In the genomic region with DNA sequence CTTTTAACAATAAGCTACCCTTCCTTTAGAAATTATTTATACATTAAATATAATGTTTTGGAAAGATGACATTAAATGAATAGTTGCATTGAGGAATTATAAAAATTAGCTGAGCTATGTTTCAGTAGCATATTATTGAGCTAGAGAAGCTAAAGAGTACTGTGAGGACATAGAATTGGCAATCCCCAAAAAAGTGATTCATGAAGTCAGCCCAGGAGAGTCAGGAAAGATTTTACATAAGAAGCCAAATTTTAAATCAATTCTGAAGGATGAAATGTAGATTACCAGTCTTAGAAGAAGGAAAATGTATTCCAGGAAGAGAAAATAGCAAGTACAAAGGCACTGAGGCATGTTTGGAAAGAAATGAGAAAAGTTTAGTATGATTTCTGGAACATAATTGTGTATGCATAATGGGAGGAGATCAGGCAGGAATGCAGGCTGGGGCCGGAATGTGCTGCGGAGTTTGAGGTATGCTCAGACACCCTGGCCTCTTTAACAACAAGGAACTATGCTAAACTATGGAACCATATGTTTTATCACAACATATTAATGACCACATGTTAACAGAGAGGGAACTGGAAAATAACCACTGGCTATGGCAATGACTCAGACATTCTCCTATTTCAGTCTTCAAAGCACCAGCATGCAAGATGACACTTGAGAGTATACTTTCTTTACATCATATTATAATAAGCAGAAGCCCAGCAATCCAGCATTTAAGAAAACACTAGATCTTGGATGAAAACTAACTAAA, we compare ENCODE assay signal across 11 cellular contexts.
DNase-seq lines count a peak whose midpoint lies in the region; ATAC-seq, FAIRE-seq and TF ChIP-seq lines count a peak whose summit lies in the region.
"Had no signal": no experiment of that assay in that cellular context is flagged by ENCODE, and none has a peak within 500 bp of the region (broad histone marks: within the 10 kb centered on the region; RNA-seq: fewer than 3 reads in every experiment).

No MANE protein-coding gene starts in this region.

- H3K4me1 ChIP-seq in H1 (replicated peaks in 1 of 4; ENCODE audit: control insufficient read depth in 3 of 4, insufficient read depth in 4 of 4, low read length in 3 of 4), result no peaks in the 10 kb centered on the region; a peak in 1 of 7 replicates
- peaks cover 30% of the 10 kb centered on the region for H3K4me1 ChIP-seq in skeletal muscle satellite cell (ENCODE audit: control insufficient read depth, insufficient read depth, low read length)
- H3K4me1 ChIP-seq: psoas muscle had no signal

- no peak overlapping the region for H3K56ac ChIP-seq in H1 (replicated peaks; ENCODE audit: insufficient read length, low read depth, low read length)

- no peak overlapping the region for H2BK5ac ChIP-seq in H1 (ENCODE audit: low read depth, low read length)

- no peaks in the 10 kb centered on the region for H3K79me1 ChIP-seq in H1 (ENCODE audit: low read depth, low read length)

- WGBS in H1 (ENCODE audit: extremely low coverage in 1 of 2, insufficient coverage in 1 of 2, insufficient read length in 1 of 2, insufficient replicate concordance in 2 of 2, low coverage in 1 of 2, low lambda C conversion rate in 2 of 2, missing lambda C conversion rate in 1 of 2), 2 experiments, result 83% methylated on average over 2 of the region's 2 CpGs; no CpG with 5 or more reads in 1 of the 2 experiments

- H2BK12ac ChIP-seq in H1 (ENCODE audit: low read depth, low read length), result no peak overlapping the region

- ATAC-seq in GM18909 (IDR thresholded peaks at IDR 0.05; ENCODE audit: poor library complexity, unreplicated experiment), result peak; percentile 56
- no peak for ATAC-seq in CD4-positive, alpha-beta T cell (ENCODE audit: poor library complexity)
- ATAC-seq in GM19328 (IDR thresholded peaks at IDR 0.05; ENCODE audit: unreplicated experiment), result no peak
- no peak for ATAC-seq in omental fat pad (ENCODE audit: low FRiP score)
- ATAC-seq: psoas muscle had no signal

- H3K79me2 ChIP-seq in H1 (ENCODE audit: control insufficient read depth in 1 of 2, insufficient read depth in 2 of 2, low read length in 2 of 2), result no peaks in the 10 kb centered on the region

- H3K36me3 ChIP-seq in H1 (ENCODE audit: control insufficient read depth in 2 of 4, insufficient read depth in 4 of 4, low read length in 3 of 4), result no peaks in the 10 kb centered on the region
- H3K36me3 ChIP-seq in skeletal muscle satellite cell (ENCODE audit: insufficient read depth, low read length), result no peaks in the 10 kb centered on the region

- no peak for TF ChIP-seq POLR2A in H1 (IDR thresholded peaks at IDR 0.05; ENCODE audit: control extremely low read depth in 1 of 2, low read depth in 2 of 2, low read length in 2 of 2)

- H4K91ac ChIP-seq in H1 (replicated peaks; ENCODE audit: insufficient read length, low read length), result no peak overlapping the region

- TF ChIP-seq EP300 in H1 (IDR thresholded peaks at IDR 0.05; ENCODE audit: borderline replicate concordance in 1 of 2, low read depth in 2 of 2, low read length in 2 of 2), result no peak

- H3K14ac ChIP-seq in H1 (ENCODE audit: insufficient read length), result no peak overlapping the region

- no peak overlapping the region for H2BK120ac ChIP-seq in H1 (replicated peaks; ENCODE audit: low read depth, low read length)

- POLR2A ChIA-PET in H1 (lab: Charles Lee; ENCODE audit: partially characterized antibody), result no interaction called here
- POLR2A ChIA-PET in CD4-positive, alpha-beta T cell (lab: Charles Lee), result no interaction called here

- H3K27ac Mint-ChIP-seq in CD4-positive, alpha-beta T cell, result no peak overlapping the region
- H3K27ac Mint-ChIP-seq: activated CD4-positive, alpha-beta memory T cell treated with anti-CD3 and anti-CD28 coated beads, Interleukin-2, amount 10 ng/mL, durations not matched to agents 7 days and 5 days; brain had no signal

- no peak overlapping the region for H2AFZ ChIP-seq in H1 (ENCODE audit: low read length)

- no peak overlapping the region for H2BK20ac ChIP-seq in H1 (ENCODE audit: low read length)

- H2BK15ac ChIP-seq in H1 (ENCODE audit: low read length), result no peak overlapping the region

- H3K27me3 ChIP-seq in H1 (replicated peaks in 1 of 4; ENCODE audit: control insufficient read depth in 3 of 4, extremely low read depth in 1 of 4, insufficient read depth in 3 of 4, low read length in 3 of 4) (no peaks in the 10 kb centered on the region), skeletal muscle satellite cell (ENCODE audit: control insufficient read depth, insufficient read depth, low read length) (no peaks in the 10 kb centered on the region)
- H3K27me3 ChIP-seq in CD4-positive, alpha-beta T cell (ENCODE audit: control insufficient read depth, insufficient read depth, low read length), result no peaks in the 10 kb centered on the region

- no peak overlapping the region for H3K4me3 Mint-ChIP-seq in CD4-positive, alpha-beta T cell
- H3K4me3 Mint-ChIP-seq: activated CD4-positive, alpha-beta memory T cell treated with anti-CD3 and anti-CD28 coated beads, Interleukin-2, amount 10 ng/mL, durations not matched to agents 7 days and 5 days; brain had no signal

- no peak overlapping the region for H2AK5ac ChIP-seq in H1 (ENCODE audit: low read depth, low read length)

- TF ChIP-seq RAD21 in H1 (IDR thresholded peaks at IDR 0.05 in 1 of 2, conservative IDR thresholded peaks at IDR 0.05 in 1 of 2; ENCODE audit: low read depth in 2 of 2, low read length in 2 of 2), result no peak

- H3K4me3 ChIP-seq in H1 (ENCODE audit: extremely low read depth in 1 of 4, insufficient read depth in 2 of 4, low read depth in 3 of 4, low read length in 4 of 4) (no peak overlapping the region), skeletal muscle satellite cell (ENCODE audit: low read length) (no peak overlapping the region)
- H3K4me3 ChIP-seq: psoas muscle had no signal

- no peaks in the 10 kb centered on the region for H3K23me2 ChIP-seq in H1 (ENCODE audit: low read depth, low read length)

- FAIRE-seq in H1 (lab: Jason Lieb, UNC), result no peak

- no peaks in the 10 kb centered on the region for H3K9me3 Mint-ChIP-seq in CD4-positive, alpha-beta T cell
- H3K9me3 Mint-ChIP-seq: activated CD4-positive, alpha-beta memory T cell treated with anti-CD3 and anti-CD28 coated beads, Interleukin-2, amount 10 ng/mL, durations not matched to agents 7 days and 5 days had no signal

- DNase-seq in HT1080 (ENCODE audit: low read depth), result peak; percentile 78
- DNase-seq in H1 (ENCODE audit: low read depth in 1 of 2, low spot score in 2 of 2), result no peak
- no peak for DNase-seq in CD4-positive, alpha-beta T cell
- no peak for DNase-seq in omental fat pad (ENCODE audit: low spot score)
- no peak for DNase-seq in activated T-cell treated with anti-CD3 and anti-CD28 coated beads for 4 hours
- DNase-seq: activated CD4-positive, alpha-beta memory T cell treated with anti-CD3 and anti-CD28 coated beads, Interleukin-2, amount 10 ng/mL, durations not matched to agents 7 days and 5 days; psoas muscle had no signal

- no peaks in the 10 kb centered on the region for H3K36me3 Mint-ChIP-seq in CD4-positive, alpha-beta T cell (ENCODE audit: low read depth)
- H3K36me3 Mint-ChIP-seq: brain had no signal

- no peak overlapping the region for H4K8ac ChIP-seq in H1 (ENCODE audit: extremely low read depth, insufficient read depth, low read length)

- H3K27ac ChIP-seq in H1 (ENCODE audit: low read depth, low read length), result no peak overlapping the region
- H3K27ac ChIP-seq in CD4-positive, alpha-beta T cell (ENCODE audit: low read depth, low read length), result no peak overlapping the region
- H3K27ac ChIP-seq: psoas muscle had no signal

- intact Hi-C loops in CD4-positive, alpha-beta T cell (cut with DNase I, micrococcal nuclease), result no loop called here

- H3K9ac ChIP-seq in H1 (replicated peaks in 1 of 4; ENCODE audit: extremely low read depth in 1 of 4, low read depth in 3 of 4, low read length in 3 of 4) (no peak overlapping the region), skeletal muscle satellite cell (ENCODE audit: low read depth, low read length) (peak overlapping the region; percentile 7)

- no peaks in the 10 kb centered on the region for H3K4me1 Mint-ChIP-seq in CD4-positive, alpha-beta T cell (ENCODE audit: low read depth)
- H3K4me1 Mint-ChIP-seq: activated CD4-positive, alpha-beta memory T cell treated with anti-CD3 and anti-CD28 coated beads, Interleukin-2, amount 10 ng/mL, durations not matched to agents 7 days and 5 days; brain had no signal

- no peak overlapping the region for H3K23ac ChIP-seq in H1 (ENCODE audit: insufficient read length)

- no peak overlapping the region for H3K18ac ChIP-seq in H1 (ENCODE audit: extremely low read depth, low read length)

- H3K4ac ChIP-seq in H1 (replicated peaks; ENCODE audit: insufficient read length, low read depth, low read length), result no peak overlapping the region

- TF ChIP-seq CTCF in H1 (IDR thresholded peaks at IDR 0.05; ENCODE audit: control extremely low read depth in 1 of 3, insufficient read depth in 1 of 3, low read depth in 1 of 3, low read length in 3 of 3) (no peak), omental fat pad (IDR thresholded peaks at IDR 0.05) (no peak)
- TF ChIP-seq CTCF in CD4-positive, alpha-beta T cell (IDR thresholded peaks at IDR 0.05), result no peak

- CTCF ChIA-PET in H1 (lab: Charles Lee; ENCODE audit: partially characterized antibody), result interaction anchor here (0.5 to 1.6 kb wide), 3 partner anchors 9 to 217 kb away, joined by 3 to 5 read pairs (median 5); no protein-coding TSS in a partner anchor
- CTCF ChIA-PET in CD4-positive, alpha-beta T cell (lab: Charles Lee), result no interaction called here

- H4K20me1 ChIP-seq in H1 (replicated peaks in 1 of 2; ENCODE audit: control insufficient read depth in 1 of 2, insufficient read depth in 2 of 2, low read length in 2 of 2), result no peaks in the 10 kb centered on the region

- H3K9me3 ChIP-seq in H1 (ENCODE audit: insufficient read depth in 2 of 2, low read depth in 1 of 2, low read length in 1 of 2) (0 out of 4 replicates have a peak, but pooled peaks cover 0 to under 1% of the 10 kb centered on the region in 2 experiments), skeletal muscle satellite cell (replicated peaks; ENCODE audit: low read length) (no peaks in the 10 kb centered on the region)
- H3K9me3 ChIP-seq in CD4-positive, alpha-beta T cell (ENCODE audit: control insufficient read depth, low read length), result no peaks in the 10 kb centered on the region
- H3K9me3 ChIP-seq: psoas muscle had no signal

- H3K27me3 Mint-ChIP-seq in CD4-positive, alpha-beta T cell, result no peaks in the 10 kb centered on the region
- H3K27me3 Mint-ChIP-seq: activated CD4-positive, alpha-beta memory T cell treated with anti-CD3 and anti-CD28 coated beads, Interleukin-2, amount 10 ng/mL, durations not matched to agents 7 days and 5 days; brain had no signal

- no peak overlapping the region for H3K4me2 ChIP-seq in H1 (ENCODE audit: insufficient read depth in 1 of 2, low read depth in 2 of 2, low read length in 2 of 2)
- peak overlapping the region; percentile 42 for H3K4me2 ChIP-seq in skeletal muscle satellite cell (ENCODE audit: low read length)

- no peak overlapping the region for H4K5ac ChIP-seq in H1 (ENCODE audit: insufficient read length, low read depth, low read length)

TF ChIP-seq in H1, 55 proteins besides CTCF, POLR2A, EP300 and RAD21:
- TF ChIP-seq TEAD4 (IDR thresholded peaks at IDR 0.05; ENCODE audit: low read depth, low read length), result peak; percentile 67
- TF ChIP-seq HDAC2 (IDR thresholded peaks at IDR 0.05; ENCODE audit: borderline replicate concordance in 1 of 2, low read depth in 2 of 2, low read length in 2 of 2), result no peak
